ENCODE assay signal across 29 cellular contexts in the genomic region with DNA sequence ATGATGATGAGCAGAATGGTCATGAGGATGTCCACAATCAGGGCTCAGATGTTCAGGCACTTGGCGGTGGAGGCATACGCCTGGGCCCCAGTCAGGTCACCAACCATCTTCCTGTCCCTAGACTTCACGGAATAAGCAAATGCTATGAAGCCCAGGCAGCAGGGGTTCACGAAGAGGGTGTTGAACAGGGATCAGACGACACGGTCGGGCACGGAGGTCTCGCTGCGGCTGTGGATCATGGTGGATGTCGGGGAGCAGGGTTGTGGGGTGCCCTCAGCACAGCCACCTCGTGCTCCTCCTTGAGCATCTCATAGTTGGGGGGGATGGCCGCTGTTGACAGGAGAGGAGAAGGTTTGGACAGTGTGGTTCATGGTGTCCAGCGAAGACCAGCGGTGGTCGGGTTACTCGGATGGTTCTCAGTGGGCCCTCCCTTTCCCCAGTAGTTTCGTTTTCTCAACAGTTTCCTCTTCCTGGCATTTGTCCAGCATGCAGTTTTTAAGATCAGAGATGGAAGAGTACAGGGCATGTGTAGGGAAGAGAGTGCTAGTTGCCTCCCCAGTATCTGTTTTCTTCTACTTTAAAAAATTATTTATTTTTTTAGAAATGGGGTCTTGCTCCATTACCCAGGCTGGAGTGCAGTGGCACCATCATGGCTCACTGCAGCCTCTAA. TPM values are rescaled to one million over a fixed set of nuclear protein-coding genes. Genes with fewer than 3 reads are reported as not detected.
A peak's percentile ranks its signal among the peaks of the same experiment; 100 is the strongest.
DNase-seq lines count a peak whose midpoint lies in the region; ATAC-seq and TF ChIP-seq lines count a peak whose summit lies in the region.
"Had no signal": no experiment of that assay in that cellular context is flagged by ENCODE, and none has a peak within 500 bp of the region (broad histone marks: within the 10 kb centered on the region; RNA-seq: fewer than 3 reads in every experiment).

No MANE protein-coding gene starts in this region.

- no peak overlapping the region for H3K27ac ChIP-seq in breast epithelium
- no peak overlapping the region for H3K27ac ChIP-seq in upper lobe of right lung
- H3K27ac ChIP-seq in RWPE1: no peak overlapping the region
- H3K27ac ChIP-seq: body of pancreas, heart left ventricle, right lobe of liver had no signal

- H3K9me3 ChIP-seq in breast epithelium (no peaks in the 10 kb centered on the region), upper lobe of right lung (no peaks in the 10 kb centered on the region)
- H3K9me3 ChIP-seq: body of pancreas, heart left ventricle, right lobe of liver, SK-N-SH had no signal

- CTCF ChIA-PET in MCF 10A (lab: Yijun Ruan, JAX) (interaction anchor here (0.8 kb wide), 1 partner anchor 18 kb away, joined by 3 read pairs; no protein-coding TSS in a partner anchor), WTC11 (lab: Charles Lee) (interaction anchor here (1.6 to 2.3 kb wide), 2 partner anchors 10 to 116 kb away, joined by 4 to 15 read pairs; no protein-coding TSS in a partner anchor), RWPE1 (lab: Yijun Ruan, JAX) (no interaction called here)

- POLR2A ChIA-PET in MCF 10A (lab: Yijun Ruan, JAX) (interaction anchor here (1.4 kb wide), 1 partner anchor 10 kb away, joined by 3 read pairs; no protein-coding TSS in a partner anchor), WTC11 (lab: Charles Lee) (no interaction called here), RWPE1 (lab: Yijun Ruan, JAX; ENCODE audit: low non-redundant PET) (no interaction called here)

- BruUV-seq in MCF 10A (replicated peaks; lab: Mats Ljungman, UMichigan): no TSS peak

- no peaks in the 10 kb centered on the region for H3K9me3 Mint-ChIP-seq in MCF 10A (ENCODE audit: unreplicated experiment)
- no peaks in the 10 kb centered on the region for H3K9me3 Mint-ChIP-seq in WTC11
- H3K9me3 Mint-ChIP-seq: HFFc6 had no signal

- ATAC-seq in WTC11 (no peak), upper lobe of right lung (no peak), GM19324 (IDR thresholded peaks at IDR 0.05; ENCODE audit: low FRiP score, unreplicated experiment) (no peak)
- ATAC-seq: body of pancreas, heart left ventricle, right lobe of liver, T-helper 17 cell had no signal

- peaks cover 13% of the 10 kb centered on the region for H3K36me3 Mint-ChIP-seq in MCF 10A (ENCODE audit: insufficient read depth, unreplicated experiment)
- H3K36me3 Mint-ChIP-seq in WTC11: no peaks in the 10 kb centered on the region

- intact Hi-C loops in MCF 10A (cut with micrococcal nuclease) (no loop called here), breast epithelium (cut with DNase I; ENCODE audit: low total_unique reads) (no loop called here), upper lobe of right lung (cut with DNase I) (no loop called here)

- H3K4me3 ChIP-seq in breast epithelium: no peak overlapping the region
- H3K4me3 ChIP-seq in upper lobe of right lung: no peak overlapping the region
- H3K4me3 ChIP-seq: body of pancreas, heart left ventricle, right lobe of liver had no signal

- no peaks in the 10 kb centered on the region for H3K4me1 Mint-ChIP-seq in MCF 10A (ENCODE audit: insufficient read depth, unreplicated experiment)
- peaks cover 24% of the 10 kb centered on the region for H3K4me1 Mint-ChIP-seq in WTC11

- H3K27ac Mint-ChIP-seq in MCF 10A (ENCODE audit: low read depth, unreplicated experiment) (no peak overlapping the region), WTC11 (peak overlapping the region; percentile 50)
- H3K27ac Mint-ChIP-seq: HFFc6, T-helper 17 cell had no signal

- TF ChIP-seq CTCF in MCF 10A (IDR thresholded peaks at IDR 0.05; ENCODE audit: unreplicated experiment) (no peak), breast epithelium (IDR thresholded peaks at IDR 0.05) (no peak), WTC11 (IDR thresholded peaks at IDR 0.05) (no peak), upper lobe of right lung (IDR thresholded peaks at IDR 0.05) (no peak), RWPE1 (conservative IDR thresholded peaks at IDR 0.05; ENCODE audit: low read depth) (no peak)

- H3K4me3 Mint-ChIP-seq in MCF 10A (ENCODE audit: unreplicated experiment): no peak overlapping the region
- H3K4me3 Mint-ChIP-seq in WTC11: no peak overlapping the region
- H3K4me3 Mint-ChIP-seq: HFFc6, T-helper 17 cell had no signal

- no peak for TF ChIP-seq POLR2A in breast epithelium (IDR thresholded peaks at IDR 0.05)

- H3K27me3 ChIP-seq in breast epithelium (no peaks in the 10 kb centered on the region), upper lobe of right lung (no peaks in the 10 kb centered on the region)
- H3K27me3 ChIP-seq: body of pancreas, heart left ventricle, right lobe of liver had no signal

- no peaks in the 10 kb centered on the region for H3K36me3 ChIP-seq in breast epithelium
- no peaks in the 10 kb centered on the region for H3K36me3 ChIP-seq in upper lobe of right lung
- H3K36me3 ChIP-seq: heart left ventricle, right lobe of liver had no signal

- H3K4me1 ChIP-seq in breast epithelium (peaks cover 0 to 3% of the 10 kb centered on the region in 2 donors), upper lobe of right lung (no peaks in the 10 kb centered on the region)
- H3K4me1 ChIP-seq: body of pancreas, right lobe of liver had no signal

- DNase-seq in MCF 10A (ENCODE audit: unreplicated experiment): peak; percentile 24
- no peak for DNase-seq in breast epithelium (ENCODE audit: low spot score in 2 of 2)
- DNase-seq in WTC11 (ENCODE audit: low spot score): no peak
- peak; percentile 20 for DNase-seq in iris pigment epithelial cell (ENCODE audit: low read depth)
- DNase-seq in upper lobe of right lung: peak; percentile 53
- no peak for DNase-seq in RWPE1 (ENCODE audit: low spot score)
- no peak for DNase-seq in kidney glomerular epithelial cell (lab: John Stamatoyannopoulos, UW)
- DNase-seq: activated gamma-delta T cell treated with Interleukin-2 at 50 U/mL for 16 hours; activated T-cell treated with anti-CD3 and anti-CD28 coated beads, Interleukin-2, amount 50 U/mL, for 1 hour; body of pancreas; cerebellar nuclear complex; effector CD8-positive, alpha-beta T cell; foreskin fibroblast; heart left ventricle; HFFc6; NCI-H1105 treated with DMSO at 0.1 percent for 48 hours; NCI-H1930; NCI-H526 treated with DMSO at 0.1 percent for 48 hours; SK-N-SH; stimulated activated CD4-positive, alpha-beta T cell treated with anti-CD3 and anti-CD28 coated beads, Interleukin-12 subunit alpha, Interleukin-12 subunit beta, amount 100 ng/mL, for 4 hours; stimulated activated CD4-positive, alpha-beta T cell treated with anti-CD3 and anti-CD28 coated beads, Interleukin-4, amount 100 ng/mL, for 1 hour; T-helper 17 cell; trophoblast cell had no signal

- no peaks in the 10 kb centered on the region for H3K27me3 Mint-ChIP-seq in MCF 10A (ENCODE audit: insufficient read depth, unreplicated experiment)
- H3K27me3 Mint-ChIP-seq in WTC11 (ENCODE audit: low read depth): no peaks in the 10 kb centered on the region; the same call in 1 of the 2 replicates
- H3K27me3 Mint-ChIP-seq: T-helper 17 cell had no signal

TF ChIP-seq in WTC11, 78 proteins besides CTCF, POLR2A, EP300 and RAD21 (continues in another document):
- TF ChIP-seq, protein P1, sequence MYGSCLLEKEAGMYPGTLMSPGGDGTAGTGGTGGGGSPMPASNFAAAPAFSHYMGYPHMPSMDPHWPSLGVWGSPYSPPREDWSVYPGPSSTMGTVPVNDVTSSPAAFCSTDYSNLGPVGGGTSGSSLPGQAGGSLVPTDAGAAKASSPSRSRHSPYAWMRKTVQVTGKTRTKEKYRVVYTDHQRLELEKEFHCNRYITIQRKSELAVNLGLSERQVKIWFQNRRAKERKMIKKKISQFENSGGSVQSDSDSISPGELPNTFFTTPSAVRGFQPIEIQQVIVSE (CRISPR knock-in tag; IDR thresholded peaks at IDR 0.05; ENCODE audit: borderline replicate concordance): no peak
- TF ChIP-seq HMGA2 (CRISPR knock-in tag; IDR thresholded peaks at IDR 0.05) (no peak), TP53 (CRISPR knock-in tag; IDR thresholded peaks at IDR 0.05) (no peak), JUN (CRISPR knock-in tag; IDR thresholded peaks at IDR 0.05) (no peak), JAZF1 (CRISPR knock-in tag; IDR thresholded peaks at IDR 0.05) (no peak), STAT6 (CRISPR knock-in tag; conservative IDR thresholded peaks at IDR 0.05; ENCODE audit: low read depth) (no peak)
- TF ChIP-seq, protein P2, sequence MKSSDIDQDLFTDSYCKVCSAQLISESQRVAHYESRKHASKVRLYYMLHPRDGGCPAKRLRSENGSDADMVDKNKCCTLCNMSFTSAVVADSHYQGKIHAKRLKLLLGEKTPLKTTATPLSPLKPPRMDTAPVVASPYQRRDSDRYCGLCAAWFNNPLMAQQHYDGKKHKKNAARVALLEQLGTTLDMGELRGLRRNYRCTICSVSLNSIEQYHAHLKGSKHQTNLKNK (CRISPR knock-in tag; IDR thresholded peaks at IDR 0.05): no peak
- TF ChIP-seq, protein P3, sequence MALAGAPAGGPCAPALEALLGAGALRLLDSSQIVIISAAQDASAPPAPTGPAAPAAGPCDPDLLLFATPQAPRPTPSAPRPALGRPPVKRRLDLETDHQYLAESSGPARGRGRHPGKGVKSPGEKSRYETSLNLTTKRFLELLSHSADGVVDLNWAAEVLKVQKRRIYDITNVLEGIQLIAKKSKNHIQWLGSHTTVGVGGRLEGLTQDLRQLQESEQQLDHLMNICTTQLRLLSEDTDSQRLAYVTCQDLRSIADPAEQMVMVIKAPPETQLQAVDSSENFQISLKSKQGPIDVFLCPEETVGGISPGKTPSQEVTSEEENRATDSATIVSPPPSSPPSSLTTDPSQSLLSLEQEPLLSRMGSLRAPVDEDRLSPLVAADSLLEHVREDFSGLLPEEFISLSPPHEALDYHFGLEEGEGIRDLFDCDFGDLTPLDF (CRISPR knock-in tag; IDR thresholded peaks at IDR 0.05): no peak

RNA-seq across cellular contexts. Expression of gene SPDEF, which starts 20.3 kb away (rescaled TPM):
- not detected in 2 replicates for total RNA-seq in MCF 10A (2022)
- 100 to 1,000 TPM in 1 of 3 donors, 10 to 100 TPM in 1, under 1 TPM in 1; 0.48 to 123 (median 89.0) TPM for total RNA-seq in breast epithelium
- total RNA-seq in WTC11 (2021): 0.44 to 0.72 TPM (median 0.50 TPM) in 3 replicates
- total RNA-seq in upper lobe of right lung: 1.3 TPM
- total RNA-seq: activated CD8-positive, alpha-beta memory T cell treated with anti-CD3 and anti-CD28 coated beads for 36 hours; body of pancreas; HFFc6; kidney epithelial cell; LHCN-M2; lung microvascular endothelial cell; right lobe of liver had no signal

Comparison
In these comparisons a context has a peak if more than half of its experiments do, and no peak if none do; other contexts are left out.
1. DNase-seq: peak in MCF 10A (single experiment), iris pigment epithelial cell (single experiment) and upper lobe of right lung (single experiment); none in breast epithelium (0 of 2), WTC11 (single experiment), RWPE1 (single experiment) and kidney glomerular epithelial cell (single experiment).